ENCODE assay signal across 24 cellular contexts in the genomic region with DNA sequence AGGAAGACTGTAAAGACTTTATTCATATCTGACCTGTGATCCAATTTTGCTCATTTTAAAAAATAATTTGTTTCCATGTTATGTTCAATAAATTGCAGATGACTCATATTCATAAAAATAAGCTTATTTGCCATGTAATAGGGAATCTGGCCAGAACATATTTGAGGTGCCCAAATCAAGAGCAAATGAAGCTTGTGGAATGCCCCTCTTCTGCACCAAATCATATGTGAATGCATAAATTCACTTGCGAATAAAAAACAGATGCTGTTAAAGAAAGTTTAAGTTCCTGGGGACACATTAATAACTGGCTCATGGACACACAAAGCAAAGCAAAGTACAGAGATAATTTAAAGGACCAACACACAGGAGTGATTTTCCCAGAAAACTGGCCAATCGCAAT.
"Had no signal": no experiment of that assay in that cellular context is flagged by ENCODE, and none has a peak within 500 bp of the region (broad histone marks: within the 10 kb centered on the region; RNA-seq: fewer than 3 reads in every experiment).

No MANE protein-coding gene starts in this region.

- H3K4me3 ChIP-seq: esophagus squamous epithelium, gastroesophageal sphincter, heart left ventricle, hepatocyte, lung, ovary, psoas muscle, sigmoid colon, skin epidermis, spleen, transverse colon, vagina had no signal

- H3K4me1 ChIP-seq: esophagus squamous epithelium, foreskin keratinocyte, gastroesophageal sphincter, heart left ventricle, psoas muscle, sigmoid colon, spleen, transverse colon, vagina had no signal

- H3K27me3 ChIP-seq: esophagus squamous epithelium, foreskin keratinocyte, gastroesophageal sphincter, heart left ventricle, hepatocyte, ovary, sigmoid colon, spleen, transverse colon, vagina had no signal

- H3K27ac ChIP-seq: esophagus squamous epithelium, foreskin keratinocyte, gastroesophageal sphincter, heart left ventricle, hepatocyte, ovary, psoas muscle, sigmoid colon, skin epidermis, spleen, transverse colon, vagina had no signal

- H3K36me3 ChIP-seq: esophagus squamous epithelium, gastroesophageal sphincter, heart left ventricle, ovary, sigmoid colon, spleen, transverse colon, vagina had no signal

- H3K9me3 ChIP-seq: esophagus squamous epithelium, gastroesophageal sphincter, heart left ventricle, ovary, psoas muscle, sigmoid colon, spleen, transverse colon, vagina had no signal

- ATAC-seq: effector memory CD8-positive, alpha-beta T cell; foreskin keratinocyte; gastroesophageal sphincter; heart left ventricle; left lobe of liver; natural killer cell; psoas muscle; right cardiac atrium; stimulated activated memory B cell treated with anti-CD40 and anti-IgM and Interleukin-4, amounts not matched to agents 10 μg/mL and 1 μg/mL and 100 μg/mL, for 72 hours; stimulated activated naive CD8-positive, alpha-beta T cell treated with anti-CD3 and anti-CD28 coated beads, Interleukin-15, Interleukin-2, amounts not matched to agents 100 U/mL and 50 U/mL, for 24 hours had no signal

- DNase-seq: cortex of kidney; effector memory CD8-positive, alpha-beta T cell; erythroblast; esophagus squamous epithelium; foreskin keratinocyte; heart left ventricle; natural killer cell; occipital lobe; ovary; posterior cingulate gyrus; psoas muscle; right cardiac atrium; sigmoid colon; spleen; stimulated activated CD4-positive, alpha-beta T cell treated with anti-CD3 and anti-CD28 coated beads, Interleukin-4, amount 100 ng/mL, for 4 hours; stimulated activated naive CD8-positive, alpha-beta T cell treated with anti-CD3 and anti-CD28 coated beads, Interleukin-15, Interleukin-2, amounts not matched to agents 100 U/mL and 50 U/mL, for 24 hours; transverse colon had no signal
